Comparison of ENCODE assay signal across 26 cellular contexts in genomic region chr10:109239371-109239770, GRCh38.
"Had no signal": no experiment of that assay in that cellular context is flagged by ENCODE, and none has a peak within 500 bp of the region (broad histone marks: within the 10 kb centered on the region; RNA-seq: fewer than 3 reads in every experiment).

No MANE protein-coding gene starts in this region.

- DNase-seq: colonic mucosa; effector CD4-positive, alpha-beta T cell; endodermal cell; erythroblast; gastrocnemius medialis; immature natural killer cell; kidney; left cardiac atrium; left ventricle myocardium inferior; lower lobe of right lung; midbrain; occipital lobe; pancreas; right cardiac atrium; stimulated activated CD4-positive, alpha-beta T cell treated with anti-CD3 and anti-CD28 coated beads, Interleukin-4, amount 100 ng/mL, for 1 hour; stimulated activated CD8-positive, alpha-beta memory T cell treated with anti-CD3 and anti-CD28 coated beads, Interleukin-4, amount 100 ng/mL, for 48 hours; stimulated activated naive CD8-positive, alpha-beta T cell treated with anti-CD3 and anti-CD28 coated beads, Interleukin-15, Interleukin-2, amounts not matched to agents 100 U/mL and 50 U/mL, for 24 hours; thyroid gland; upper lobe of left lung; uterus had no signal

- H3K36me3 ChIP-seq: colonic mucosa, gastrocnemius medialis, left ventricle myocardium inferior, lower lobe of right lung, neural progenitor cell, pancreas, suprapubic skin, thyroid gland, upper lobe of left lung, uterus had no signal

- H3K9ac ChIP-seq: neural progenitor cell had no signal

- H3K4me1 Mint-ChIP-seq: endodermal cell; immature natural killer cell; memory B cell; neural progenitor cell; stimulated activated effector memory CD8-positive, alpha-beta T cell treated with anti-CD3 and anti-CD28 coated beads, Interleukin-12 subunit alpha, Interleukin-12 subunit beta, amount 100 ng/mL, for 72 hours had no signal

- H3K4me3 Mint-ChIP-seq: endodermal cell; immature natural killer cell; memory B cell; natural killer cell treated with Interleukin-12 subunit alpha and Interleukin-12 subunit beta and Interleukin-15 and Interleukin-18, amount 100 ng/mL, for 72 hours; neural progenitor cell; stimulated activated effector memory CD8-positive, alpha-beta T cell treated with anti-CD3 and anti-CD28 coated beads, Interleukin-12 subunit alpha, Interleukin-12 subunit beta, amount 100 ng/mL, for 72 hours had no signal

- H3K4me1 ChIP-seq: colonic mucosa, gastrocnemius medialis, left ventricle myocardium inferior, lower lobe of right lung, neural progenitor cell, pancreas, suprapubic skin, thyroid gland, upper lobe of left lung, uterus had no signal

- H3K27ac Mint-ChIP-seq: endodermal cell; immature natural killer cell; memory B cell; natural killer cell treated with Interleukin-12 subunit alpha and Interleukin-12 subunit beta and Interleukin-15 and Interleukin-18, amount 100 ng/mL, for 72 hours; neural progenitor cell; progenitor cell of endocrine pancreas; stimulated activated effector memory CD8-positive, alpha-beta T cell treated with anti-CD3 and anti-CD28 coated beads, Interleukin-12 subunit alpha, Interleukin-12 subunit beta, amount 100 ng/mL, for 72 hours had no signal

- ATAC-seq: gastrocnemius medialis; left cardiac atrium; lower lobe of right lung; natural killer cell treated with Interleukin-12 subunit alpha and Interleukin-12 subunit beta and Interleukin-15 and Interleukin-18, amount 100 ng/mL, for 72 hours; pancreas; right cardiac atrium; stimulated activated effector memory CD8-positive, alpha-beta T cell treated with anti-CD3 and anti-CD28 coated beads, Interleukin-12 subunit alpha, Interleukin-12 subunit beta, amount 100 ng/mL, for 72 hours; stimulated activated naive CD8-positive, alpha-beta T cell treated with anti-CD3 and anti-CD28 coated beads, Interleukin-15, Interleukin-2, amounts not matched to agents 100 U/mL and 50 U/mL, for 24 hours had no signal

- H3K27me3 Mint-ChIP-seq: memory B cell; natural killer cell treated with Interleukin-12 subunit alpha and Interleukin-12 subunit beta and Interleukin-15 and Interleukin-18, amount 100 ng/mL, for 72 hours; progenitor cell of endocrine pancreas had no signal

- H3K36me3 Mint-ChIP-seq: immature natural killer cell; memory B cell; natural killer cell treated with Interleukin-12 subunit alpha and Interleukin-12 subunit beta and Interleukin-15 and Interleukin-18, amount 100 ng/mL, for 72 hours; neural progenitor cell; stimulated activated effector memory CD8-positive, alpha-beta T cell treated with anti-CD3 and anti-CD28 coated beads, Interleukin-12 subunit alpha, Interleukin-12 subunit beta, amount 100 ng/mL, for 72 hours had no signal

- H3K27me3 ChIP-seq: colonic mucosa, gastrocnemius medialis, neural progenitor cell, pancreas, suprapubic skin, thyroid gland, upper lobe of left lung, uterus had no signal

- H3K4me3 ChIP-seq: colonic mucosa, gastrocnemius medialis, left ventricle myocardium inferior, lower lobe of right lung, neural progenitor cell, pancreas, suprapubic skin, thyroid gland, upper lobe of left lung, uterus had no signal

- H3K9me3 ChIP-seq: colonic mucosa, gastrocnemius medialis, lower lobe of right lung, pancreas, thyroid gland, upper lobe of left lung, uterus had no signal

- H3K27ac ChIP-seq: colonic mucosa, gastrocnemius medialis, left ventricle myocardium inferior, lower lobe of right lung, neural progenitor cell, pancreas, suprapubic skin, thyroid gland, upper lobe of left lung, uterus had no signal
